ENCODE assay signal across 1 cellular context in the genomic region with DNA sequence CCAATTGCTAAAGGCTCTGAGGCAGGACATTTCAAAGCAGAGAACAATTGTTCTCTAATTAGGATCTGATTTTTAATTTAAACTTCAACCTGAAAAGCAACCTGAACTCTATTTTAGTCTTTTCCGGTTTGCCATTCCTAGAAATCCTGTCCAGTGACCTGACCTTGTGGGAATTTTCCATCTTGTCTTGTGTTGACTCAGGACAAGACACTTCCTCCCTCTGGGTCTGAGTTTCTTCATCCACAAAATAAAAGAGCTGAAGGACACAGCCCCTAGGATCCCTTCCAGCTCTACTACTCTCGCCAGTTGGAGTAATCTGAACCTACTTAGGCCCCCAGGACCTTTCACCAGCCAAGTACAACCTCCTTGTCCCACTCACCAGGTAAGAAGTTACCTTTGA.
TF ChIP-seq lines count a peak whose summit lies in the region.

No MANE protein-coding gene starts in this region.

TF ChIP-seq in H1, 55 proteins besides CTCF, POLR2A, EP300 and RAD21:
- no peak for TF ChIP-seq SAP30 (IDR thresholded peaks at IDR 0.05; ENCODE audit: insufficient read depth, insufficient replicate concordance, low read length)
- TF ChIP-seq SIN3A (conservative IDR thresholded peaks at IDR 0.05 in 1 of 2, IDR thresholded peaks at IDR 0.05 in 1 of 2; ENCODE audit: low read depth in 1 of 2, low read length in 2 of 2), result no peak
- TF ChIP-seq EGR1 (IDR thresholded peaks at IDR 0.05; ENCODE audit: borderline replicate concordance, low read depth, low read length), result no peak
- TF ChIP-seq BACH1 (IDR thresholded peaks at IDR 0.05; ENCODE audit: low read length), result no peak
- no peak for TF ChIP-seq SIRT6 (IDR thresholded peaks at IDR 0.05; ENCODE audit: low read length)
TF ChIP-seq in H1: peak in this region for 0.
